Comparison of ENCODE assay signal across 24 cellular contexts in genomic region chr21:29520146-29520545, GRCh38.
"Had no signal": no experiment of that assay in that cellular context is flagged by ENCODE, and none has a peak within 500 bp of the region (broad histone marks: within the 10 kb centered on the region; RNA-seq: fewer than 3 reads in every experiment).

No MANE protein-coding gene starts in this region.

- H3K4me1 ChIP-seq: heart right ventricle, parathyroid adenoma, right atrium auricular region, stomach, thyroid gland, upper lobe of left lung had no signal

- H3K4me3 ChIP-seq: dorsolateral prefrontal cortex, heart right ventricle, lung, mucosa of descending colon, right atrium auricular region, stomach, thyroid gland, upper lobe of left lung had no signal

- H3K9me3 ChIP-seq: mucosa of descending colon, neutrophil, thyroid gland, upper lobe of left lung had no signal

- ATAC-seq: heart right ventricle; left lobe of liver; mucosa of descending colon; natural killer cell treated with Interleukin-12 subunit alpha and Interleukin-12 subunit beta and Interleukin-15 and Interleukin-18, amount 100 ng/mL, for 72 hours; sciatic nerve; stimulated activated effector memory CD8-positive, alpha-beta T cell treated with anti-CD3 and anti-CD28 coated beads, Interleukin-12 subunit alpha, Interleukin-12 subunit beta, amount 100 ng/mL, for 72 hours had no signal

- H3K27me3 ChIP-seq: dorsolateral prefrontal cortex, heart right ventricle, neutrophil, right atrium auricular region, stomach, thyroid gland, upper lobe of left lung had no signal

- H3K27ac ChIP-seq: dorsolateral prefrontal cortex, heart right ventricle, neutrophil, parathyroid adenoma, right atrium auricular region, stomach, thyroid gland, upper lobe of left lung had no signal

- H3K9ac ChIP-seq: parathyroid adenoma had no signal

- H3K36me3 ChIP-seq: heart right ventricle, neutrophil, right atrium auricular region, stomach, thyroid gland, upper lobe of left lung had no signal

- H2AFZ ChIP-seq: parathyroid adenoma had no signal

- H3K79me2 ChIP-seq: parathyroid adenoma had no signal

- DNase-seq: dorsolateral prefrontal cortex; effector CD4-positive, alpha-beta T cell; foreskin melanocyte; glutamatergic neuron; heart right ventricle; hippocampal formation; immature natural killer cell; mesenchymal stem cell; mucosa of descending colon; naive B cell; stimulated activated CD4-positive, alpha-beta T cell treated with anti-CD3 and anti-CD28 coated beads, Interleukin-2, amount 100 ng/mL, for 24 hours; stimulated activated CD4-positive, alpha-beta T cell treated with anti-CD3 and anti-CD28 coated beads, Interleukin-4, amount 100 ng/mL, for 24 hours; stimulated activated naive CD4-positive, alpha-beta T cell treated with Interleukin-2 at 50 U/mL for 16 hours; stomach; thyroid gland; upper lobe of left lung had no signal
